In the genomic region with DNA sequence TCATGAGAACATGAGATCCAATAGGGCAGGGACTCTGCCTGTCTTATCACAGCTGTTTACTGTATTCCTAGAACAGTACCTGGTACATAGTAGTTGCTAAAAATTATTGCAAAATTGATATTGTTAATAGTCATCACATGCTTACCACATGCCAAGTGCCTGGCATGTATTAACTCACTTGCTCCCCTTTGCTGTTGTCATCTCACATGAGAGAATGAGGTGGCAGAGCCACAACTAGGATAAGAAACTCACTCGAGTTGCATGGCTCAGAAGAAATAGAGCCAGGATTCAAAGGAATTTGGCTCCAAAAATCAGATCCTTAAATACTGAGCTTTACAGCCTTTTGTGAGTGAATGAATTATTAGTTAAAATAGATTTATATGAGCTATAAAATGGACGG, we compare ENCODE assay signal across 20 cellular contexts.
"Had no signal": no experiment of that assay in that cellular context is flagged by ENCODE, and none has a peak within 500 bp of the region (broad histone marks: within the 10 kb centered on the region; RNA-seq: fewer than 3 reads in every experiment).

No MANE protein-coding gene starts in this region.

- H3K36me3 ChIP-seq: breast epithelium, esophagus squamous epithelium, neural progenitor cell, sigmoid colon, upper lobe of left lung had no signal

- H2AFZ ChIP-seq: neural progenitor cell had no signal

- DNase-seq: activated CD4-positive, alpha-beta T cell treated with anti-CD3 and anti-CD28 coated beads, Interleukin-2, amount 10 ng/mL, durations not matched to agents 7 days and 5 days; activated CD8-positive, alpha-beta T cell treated with anti-CD3 and anti-CD28 coated beads, Interleukin-2, amount 10 ng/mL, durations not matched to agents 7 days and 5 days; amniotic stem cell; cerebellar nuclear complex; cortex of kidney; endodermal cell; esophagus squamous epithelium; hypothalamus; mesendoderm; naive thymus-derived CD4-positive, alpha-beta T cell; posterior cingulate gyrus; sigmoid colon; stimulated activated CD4-positive, alpha-beta T cell treated with anti-CD3 and anti-CD28 coated beads, Interleukin-2, amount 100 ng/mL, for 48 hours; stimulated activated CD8-positive, alpha-beta memory T cell treated with anti-CD3 and anti-CD28 coated beads, Interleukin-4, amount 100 ng/mL, for 48 hours; stimulated activated naive B cell treated with anti-CD40 and anti-IgM and Interleukin-4, amounts not matched to agents 10 μg/mL and 1 μg/mL and 100 μg/mL, for 72 hours; upper lobe of left lung had no signal

- H3K9me3 ChIP-seq: breast epithelium, esophagus squamous epithelium, sigmoid colon, upper lobe of left lung had no signal

- H3K4me3 ChIP-seq: breast epithelium, esophagus squamous epithelium, neural progenitor cell, sigmoid colon, upper lobe of left lung had no signal

- H3K27me3 ChIP-seq: breast epithelium, esophagus squamous epithelium, neural progenitor cell, sigmoid colon, upper lobe of left lung had no signal

- H3K9ac ChIP-seq: neural progenitor cell had no signal

- H3K27ac ChIP-seq: breast epithelium, esophagus squamous epithelium, neural progenitor cell, sigmoid colon, upper lobe of left lung had no signal

- H3K4me1 ChIP-seq: breast epithelium, esophagus squamous epithelium, upper lobe of left lung had no signal

- ATAC-seq: activated CD4-positive, CD25-positive, alpha-beta regulatory T cell treated with anti-CD3 and anti-CD28 coated beads, Interleukin-2, amount 50 U/mL, for 24 hours; activated CD8-positive, alpha-beta T cell treated with anti-CD3 and anti-CD28 coated beads, Interleukin-2, amount 10 ng/mL, durations not matched to agents 7 days and 5 days; naive thymus-derived CD4-positive, alpha-beta T cell; SK-N-SH treated with all-trans-retinoic acid at 6 μM for 48 hours; stimulated activated naive B cell treated with anti-CD40 and anti-IgM and Interleukin-4, amounts not matched to agents 10 μg/mL and 1 μg/mL and 100 μg/mL, for 72 hours had no signal

- H3K4me2 ChIP-seq: neural progenitor cell had no signal
